In the genomic region with DNA sequence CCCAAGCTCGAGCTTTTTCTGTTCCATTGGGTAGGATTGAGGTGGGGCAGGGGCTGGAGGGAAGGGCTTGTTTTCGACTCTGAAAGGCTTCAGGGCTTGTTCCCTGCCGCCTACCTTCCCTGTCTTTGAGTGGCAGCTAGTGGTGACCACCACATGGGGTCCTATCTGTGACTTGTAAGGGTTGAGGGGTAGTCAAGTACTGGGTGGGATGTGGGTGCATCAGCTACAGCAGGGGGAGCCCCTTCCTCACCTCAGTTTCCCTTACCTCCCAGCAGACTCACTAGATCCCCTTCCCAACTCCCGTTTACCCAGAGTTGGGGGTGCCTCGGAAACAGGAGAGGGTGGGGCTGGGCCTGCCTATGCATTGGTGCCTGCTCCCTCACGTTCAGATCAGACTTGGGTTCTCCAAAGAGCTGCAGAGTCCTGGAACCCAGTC, we compare ENCODE assay signal across 11 cellular contexts. TPM values are rescaled to one million over a fixed set of nuclear protein-coding genes. Genes with fewer than 3 reads are reported as not detected.
DNase-seq lines count a peak whose midpoint lies in the region; TF ChIP-seq lines count a peak whose summit lies in the region.
"Had no signal": no experiment of that assay in that cellular context is flagged by ENCODE, and none has a peak within 500 bp of the region (broad histone marks: within the 10 kb centered on the region; RNA-seq: fewer than 3 reads in every experiment).

No MANE protein-coding gene starts in this region.

- no peaks in the 10 kb centered on the region for H4K20me1 ChIP-seq in SU-DHL-6 (ENCODE audit: low read depth, low read length)

- H3K4me3 ChIP-seq in SU-DHL-6 (ENCODE audit: insufficient read depth, low read length, poor library complexity, severe bottlenecking) = no peak overlapping the region
- H3K4me3 ChIP-seq in iPS-18c (ENCODE audit: insufficient read depth, low read depth, low read length) = peak overlapping the region; percentile 52

- H3K4me3 Mint-ChIP-seq in activated naive CD4-positive, alpha-beta T cell treated with anti-CD3 and anti-CD28 coated beads, Interleukin-2, amount 50 U/mL, for 24 hours = peak overlapping the region; percentile 57
- no peak overlapping the region for H3K4me3 Mint-ChIP-seq in activated naive CD4-positive, alpha-beta T cell treated with anti-CD3 and anti-CD28 coated beads, Interleukin-2, amount 10 ng/mL, durations not matched to agents 7 days and 5 days

- CTCF ChIA-PET in activated naive CD4-positive, alpha-beta T cell treated with anti-CD3 and anti-CD28 coated beads, Interleukin-2, amount 10 ng/mL, durations not matched to agents 7 days and 5 days (lab: Charles Lee) = no interaction called here

- no peaks in the 10 kb centered on the region for H3K9me2 ChIP-seq in SU-DHL-6 (replicated peaks; ENCODE audit: insufficient read depth, low read length)

- TF ChIP-seq CTCF in SU-DHL-6 (IDR thresholded peaks at IDR 0.05; ENCODE audit: insufficient read depth, low read length, poor library complexity, severe bottlenecking) = no peak

- no peak for DNase-seq in activated naive CD4-positive, alpha-beta T cell treated with anti-CD3 and anti-CD28 coated beads, Interleukin-2, amount 10 ng/mL, durations not matched to agents 7 days and 5 days
- no peak for DNase-seq in LoVo (ENCODE audit: low spot score)
- no peak for DNase-seq in NCI-H510A (lab: John Stamatoyannopoulos, UW)
- no peak for DNase-seq in activated CD8-positive, alpha-beta memory T cell treated with anti-CD3 and anti-CD28 coated beads for 24 hours
- DNase-seq: AML-193, NCI-H2107, SW 1271 had no signal

- no peaks in the 10 kb centered on the region for H3K36me3 Mint-ChIP-seq in activated naive CD4-positive, alpha-beta T cell treated with anti-CD3 and anti-CD28 coated beads, Interleukin-2, amount 50 U/mL, for 24 hours
- no peaks in the 10 kb centered on the region for H3K36me3 Mint-ChIP-seq in activated naive CD4-positive, alpha-beta T cell treated with anti-CD3 and anti-CD28 coated beads, Interleukin-2, amount 10 ng/mL, durations not matched to agents 7 days and 5 days

- H3F3A ChIP-seq in SU-DHL-6 (ENCODE audit: insufficient read depth) = no peaks in the 10 kb centered on the region

- H3K36me3 ChIP-seq in SU-DHL-6 (ENCODE audit: low read length) = no peaks in the 10 kb centered on the region

- no peaks in the 10 kb centered on the region for H3K27me3 ChIP-seq in SU-DHL-6 (ENCODE audit: low read length)

- peaks cover 26% of the 10 kb centered on the region for H3K27me3 Mint-ChIP-seq in activated naive CD4-positive, alpha-beta T cell treated with anti-CD3 and anti-CD28 coated beads, Interleukin-2, amount 50 U/mL, for 24 hours
- peaks cover 87% of the 10 kb centered on the region for H3K27me3 Mint-ChIP-seq in activated naive CD4-positive, alpha-beta T cell treated with anti-CD3 and anti-CD28 coated beads, Interleukin-2, amount 10 ng/mL, durations not matched to agents 7 days and 5 days

- H3K27ac ChIP-seq in SU-DHL-6 (ENCODE audit: low read depth, low read length) (no peak overlapping the region), temporal lobe (ENCODE audit: low read depth, low read length) (peak overlapping the region; percentile 65)

- H3K4me2 ChIP-seq in SU-DHL-6 (ENCODE audit: low read depth, low read length, poor library complexity, severe bottlenecking) = peak overlapping the region; percentile 48

- H3K9me3 ChIP-seq in SU-DHL-6 (ENCODE audit: insufficient read depth, low read length) (no peaks in the 10 kb centered on the region), iPS-18c (ENCODE audit: control insufficient read depth, insufficient read depth, low read length) (peaks cover 2% of the 10 kb centered on the region)

- peaks cover 14% of the 10 kb centered on the region for H3K4me1 Mint-ChIP-seq in activated naive CD4-positive, alpha-beta T cell treated with anti-CD3 and anti-CD28 coated beads, Interleukin-2, amount 50 U/mL, for 24 hours
- H3K4me1 Mint-ChIP-seq in activated naive CD4-positive, alpha-beta T cell treated with anti-CD3 and anti-CD28 coated beads, Interleukin-2, amount 10 ng/mL, durations not matched to agents 7 days and 5 days = peaks cover 3% of the 10 kb centered on the region

- peak overlapping the region; percentile 25; the same call in 1 of the 2 replicates for H3K9ac ChIP-seq in SU-DHL-6 (ENCODE audit: low read length)

- H3K79me2 ChIP-seq in SU-DHL-6 (ENCODE audit: insufficient read depth, low read length) = no peaks in the 10 kb centered on the region

- no peaks in the 10 kb centered on the region for H3K9me3 Mint-ChIP-seq in activated naive CD4-positive, alpha-beta T cell treated with anti-CD3 and anti-CD28 coated beads, Interleukin-2, amount 50 U/mL, for 24 hours
- no peaks in the 10 kb centered on the region for H3K9me3 Mint-ChIP-seq in activated naive CD4-positive, alpha-beta T cell treated with anti-CD3 and anti-CD28 coated beads, Interleukin-2, amount 10 ng/mL, durations not matched to agents 7 days and 5 days

- no peak overlapping the region for H3K27ac Mint-ChIP-seq in activated naive CD4-positive, alpha-beta T cell treated with anti-CD3 and anti-CD28 coated beads, Interleukin-2, amount 50 U/mL, for 24 hours
- H3K27ac Mint-ChIP-seq in activated naive CD4-positive, alpha-beta T cell treated with anti-CD3 and anti-CD28 coated beads, Interleukin-2, amount 10 ng/mL, durations not matched to agents 7 days and 5 days = no peak overlapping the region

- no peak overlapping the region for H2AFZ ChIP-seq in SU-DHL-6 (ENCODE audit: low read depth, low read length, severe bottlenecking)

RNA-seq across cellular contexts. Expression of a gene that starts 5.9 kb away (rescaled TPM):
- total RNA-seq in temporal lobe = 13.0 TPM
